7 cellular contexts compared by ENCODE assay signal in genomic region chr5:64229163-64229774, GRCh38.
DNase-seq lines count a peak whose midpoint lies in the region; ATAC-seq and TF ChIP-seq lines count a peak whose summit lies in the region.

No MANE protein-coding gene starts in this region.

- H3K36me3 Mint-ChIP-seq in activated T-cell treated with anti-CD3 and anti-CD28 coated beads, Interleukin-2, amount 50 U/mL, for 4 hours (ENCODE audit: insufficient read depth): no peaks in the 10 kb centered on the region

- no peaks in the 10 kb centered on the region for H3K27me3 Mint-ChIP-seq in activated T-cell treated with anti-CD3 and anti-CD28 coated beads, Interleukin-2, amount 50 U/mL, for 4 hours (ENCODE audit: low read depth)

- peak; percentile 40 for ATAC-seq in left lung
- no peak for ATAC-seq in activated T-cell treated with anti-CD3 and anti-CD28 coated beads, Interleukin-2, amount 50 U/mL, for 4 hours

- no peaks in the 10 kb centered on the region for H3K9me3 Mint-ChIP-seq in activated T-cell treated with anti-CD3 and anti-CD28 coated beads, Interleukin-2, amount 50 U/mL, for 4 hours

- H3K4me3 ChIP-seq in H7 (ENCODE audit: insufficient read depth, low read depth, low read length) (no peak overlapping the region), NB4 (ENCODE audit: low read depth, low read length) (no peak overlapping the region), astrocyte of the spinal cord (ENCODE audit: low read depth, low read length) (no peak overlapping the region), left lung (no peak overlapping the region)

- H3K4me3 Mint-ChIP-seq in activated T-cell treated with anti-CD3 and anti-CD28 coated beads, Interleukin-2, amount 50 U/mL, for 4 hours: no peak overlapping the region

- CTCF ChIA-PET in GM10248 (lab: Yijun Ruan, JAX): interaction anchor here (0.7 to 4.4 kb wide), 17 partner anchors 8 to 558 kb away, joined by 3 to 65 read pairs (median 5); no protein-coding TSS in a partner anchor

- no peaks in the 10 kb centered on the region for H3K27me3 ChIP-seq in H7 (ENCODE audit: control insufficient read depth, insufficient read depth, low read length)
- no peaks in the 10 kb centered on the region for H3K27me3 ChIP-seq in left lung

- intact Hi-C loops in left lung (cut with DNase I): no loop called here

- no peaks in the 10 kb centered on the region for H3K4me1 Mint-ChIP-seq in activated T-cell treated with anti-CD3 and anti-CD28 coated beads, Interleukin-2, amount 50 U/mL, for 4 hours (ENCODE audit: low read depth)

- POLR2A ChIA-PET in GM10248 (lab: Yijun Ruan, JAX): no interaction called here

- H3K36me3 ChIP-seq in H7 (replicated peaks; ENCODE audit: control insufficient read depth, insufficient read depth, low read length) (no peaks in the 10 kb centered on the region), left lung (no peaks in the 10 kb centered on the region)

- TF ChIP-seq CTCF in GM10248 (IDR thresholded peaks at IDR 0.05; ENCODE audit: control extremely low read depth, extremely low read depth, low read depth, missing control alignments) (peak; percentile 66), NB4 (IDR thresholded peaks at IDR 0.05; ENCODE audit: low read depth, low read length) (peak; percentile 44), astrocyte of the spinal cord (IDR thresholded peaks at IDR 0.05; ENCODE audit: low read depth, low read length) (peak; percentile 53), left lung (IDR thresholded peaks at IDR 0.05) (peak in 1 of 2 donors; percentile 53)

- in situ Hi-C loops in astrocyte of the spinal cord (cut with HindIII; ENCODE audit: low sequenced_read_pairs): no loop called here

- H3K27ac ChIP-seq in left lung: no peak overlapping the region

- peak; percentile 56 for DNase-seq in GM10248 (ENCODE audit: extremely low spot score)
- DNase-seq in H7: peak; percentile 64
- peak; percentile 35 for DNase-seq in NB4 (ENCODE audit: low read depth)
- DNase-seq in astrocyte of the spinal cord (ENCODE audit: low read depth, low spot score): peak; percentile 45
- no peak for DNase-seq in left lung
- no peak for DNase-seq in activated T-cell treated with anti-CD3 and anti-CD28 coated beads, Interleukin-2, amount 50 U/mL, for 4 hours
- no peak for DNase-seq in HK-2 (ENCODE audit: unreplicated experiment)

- no peak for TF ChIP-seq POLR2A in NB4 (IDR thresholded peaks at IDR 0.05; ENCODE audit: extremely low read depth, insufficient read length)

- no peaks in the 10 kb centered on the region for H3K4me1 ChIP-seq in left lung

- H3K9me3 ChIP-seq in left lung: no peaks in the 10 kb centered on the region

Comparison
In these comparisons a context has a peak if more than half of its experiments do, and no peak if none do; other contexts are left out.
1. DNase-seq: peak in GM10248 (single experiment), H7 (single experiment), NB4 (single experiment) and astrocyte of the spinal cord (single experiment); none in left lung (0 of 2), activated T-cell treated with anti-CD3 and anti-CD28 coated beads, Interleukin-2, amount 50 U/mL, for 4 hours (single experiment) and HK-2 (single experiment).